Comparison of ENCODE assay signal across 9 cellular contexts in genomic region chr3:28575100-28575747, GRCh38.
DNase-seq lines count a peak whose midpoint lies in the region; ATAC-seq, FAIRE-seq and TF ChIP-seq lines count a peak whose summit lies in the region.
"Had no signal": no experiment of that assay in that cellular context is flagged by ENCODE, and none has a peak within 500 bp of the region (broad histone marks: within the 10 kb centered on the region; RNA-seq: fewer than 3 reads in every experiment).

No MANE protein-coding gene starts in this region.

- CTCF ChIA-PET in CD8-positive, alpha-beta T cell (lab: Charles Lee): no interaction called here

- peaks cover 52% of the 10 kb centered on the region for H3K27me3 Mint-ChIP-seq in CD8-positive, alpha-beta T cell (ENCODE audit: low read depth)

- no peak for FAIRE-seq in GM12891 (lab: Jason Lieb, UNC)
- FAIRE-seq: colon had no signal

- no peaks in the 10 kb centered on the region for H3K4me1 ChIP-seq in CD8-positive, alpha-beta T cell (ENCODE audit: insufficient read depth, low read length)

- no peak overlapping the region for H3K27ac ChIP-seq in CD8-positive, alpha-beta T cell (ENCODE audit: low read depth, low read length)

- H3K36me3 Mint-ChIP-seq in CD8-positive, alpha-beta T cell: no peaks in the 10 kb centered on the region

- no peaks in the 10 kb centered on the region for H3K9me3 ChIP-seq in CD8-positive, alpha-beta T cell (ENCODE audit: low read length)

- H3K9me3 Mint-ChIP-seq in CD8-positive, alpha-beta T cell: no peaks in the 10 kb centered on the region

- peaks cover 5% of the 10 kb centered on the region for H3K4me1 Mint-ChIP-seq in CD8-positive, alpha-beta T cell (ENCODE audit: low read depth)

- H3K27ac Mint-ChIP-seq in CD8-positive, alpha-beta T cell: no peak overlapping the region

- DNase-seq in GM12891 (ENCODE audit: insufficient read length, low spot score) (peak; percentile 4), SK-N-DZ (ENCODE audit: low spot score) (peak; percentile 78), left ventricle myocardium superior (peak; percentile 47), retina (peak; percentile 81), Kasumi-1 (lab: John Stamatoyannopoulos, UW) (no peak)
- no peak for DNase-seq in CD8-positive, alpha-beta T cell

- H3K4me3 ChIP-seq in CD8-positive, alpha-beta T cell (ENCODE audit: low read depth, low read length): no peak overlapping the region

- intact Hi-C loops in left ventricle myocardium superior (cut with micrococcal nuclease): no loop called here
- intact Hi-C loops in CD8-positive, alpha-beta T cell (cut with DNase I, micrococcal nuclease): no loop called here

- ATAC-seq in left ventricle myocardium superior: peak; percentile 77
- no peak for ATAC-seq in GM21576 (IDR thresholded peaks at IDR 0.05; ENCODE audit: unreplicated experiment)
- ATAC-seq in GM21381 (IDR thresholded peaks at IDR 0.05; ENCODE audit: unreplicated experiment): no peak
- ATAC-seq in CD8-positive, alpha-beta T cell: no peak

- peaks cover 6% of the 10 kb centered on the region for H3K27me3 ChIP-seq in CD8-positive, alpha-beta T cell (ENCODE audit: insufficient read depth, low read length)

- POLR2A ChIA-PET in CD8-positive, alpha-beta T cell (lab: Charles Lee): no interaction called here

- no peak for TF ChIP-seq POLR2A in GM12891 (IDR thresholded peaks at IDR 0.05; ENCODE audit: low read depth, low read length)

- H3K36me3 ChIP-seq in CD8-positive, alpha-beta T cell (ENCODE audit: insufficient read depth, low read length): no peaks in the 10 kb centered on the region

- no peak overlapping the region for H3K4me3 Mint-ChIP-seq in CD8-positive, alpha-beta T cell

- TF ChIP-seq CTCF in CD8-positive, alpha-beta T cell (IDR thresholded peaks at IDR 0.05): no peak

TF ChIP-seq in GM12891, 5 proteins besides CTCF, POLR2A, EP300 and RAD21:
- no peak for TF ChIP-seq PAX5 (IDR thresholded peaks at IDR 0.05; ENCODE audit: insufficient read depth, low read length, severe bottlenecking)
- TF ChIP-seq SPI1 (IDR thresholded peaks at IDR 0.05; ENCODE audit: low read depth, low read length): no peak
- no peak for TF ChIP-seq POLR2AphosphoS5 (IDR thresholded peaks at IDR 0.05; ENCODE audit: low read depth, low read length)
- TF ChIP-seq TAF1 (IDR thresholded peaks at IDR 0.05; ENCODE audit: low read depth, low read length): no peak
- TF ChIP-seq POU2F2 (IDR thresholded peaks at IDR 0.05; ENCODE audit: low read depth, low read length): no peak

Comparison
In these comparisons a context has a peak if more than half of its experiments do, and no peak if none do; other contexts are left out.
1. DNase-seq: peak in GM12891 (single experiment), SK-N-DZ (single experiment), left ventricle myocardium superior (single experiment) and retina (single experiment); none in Kasumi-1 (0 of 2) and CD8-positive, alpha-beta T cell (0 of 7).